In genomic region chr1:109412551-109412950, GRCh38 we compare ENCODE assay signal across 19 cellular contexts. TPM values are rescaled to one million over a fixed set of nuclear protein-coding genes. Genes with fewer than 3 reads are reported as not detected.
DNase-seq lines count a peak whose midpoint lies in the region; ATAC-seq and TF ChIP-seq lines count a peak whose summit lies in the region.
"Had no signal": no experiment of that assay in that cellular context is flagged by ENCODE, and none has a peak within 500 bp of the region (broad histone marks: within the 10 kb centered on the region; RNA-seq: fewer than 3 reads in every experiment).

No MANE protein-coding gene starts in this region.

- no peaks in the 10 kb centered on the region for H3K4me1 ChIP-seq in Peyer's patch
- H3K4me1 ChIP-seq: A549 had no signal

- H3K4me1 Mint-ChIP-seq in activated T-cell treated with anti-CD3 and anti-CD28 coated beads, Interleukin-2, amount 50 U/mL, for 72 hours (ENCODE audit: low read depth): peaks cover 33% of the 10 kb centered on the region
- peaks cover 40% of the 10 kb centered on the region for H3K4me1 Mint-ChIP-seq in activated T-cell treated with anti-CD3 and anti-CD28 coated beads, Interleukin-2, amount 50 U/mL, for 24 hours (ENCODE audit: low read depth)

- no peaks in the 10 kb centered on the region for H3K27me3 ChIP-seq in Peyer's patch

- no peak overlapping the region for H3K4me3 ChIP-seq in Peyer's patch
- H3K4me3 ChIP-seq: A549, GM12878, GM23338 had no signal

- DNase-seq in activated T-cell treated with anti-CD3 and anti-CD28 coated beads, Interleukin-2, amount 50 U/mL, for 72 hours: no peak
- DNase-seq in activated T-cell treated with anti-CD3 and anti-CD28 coated beads, Interleukin-2, amount 50 U/mL, for 24 hours: no peak
- DNase-seq in RPMI7951 (ENCODE audit: low read depth): peak; percentile 48
- DNase-seq in foreskin melanocyte: peak; percentile 95
- DNase-seq in activated CD4-positive, alpha-beta T cell treated with anti-CD3 and anti-CD28 coated beads for 1 hour: no peak
- no peak for DNase-seq in Peyer's patch
- DNase-seq: AML-193; Calu3; CD4-positive, alpha-beta memory T cell; DMS79 treated with DMSO at 0.1 percent for 48 hours; HCEC 1CT had no signal

- no peaks in the 10 kb centered on the region for H3K9me3 Mint-ChIP-seq in activated T-cell treated with anti-CD3 and anti-CD28 coated beads, Interleukin-2, amount 50 U/mL, for 72 hours
- H3K9me3 Mint-ChIP-seq in activated T-cell treated with anti-CD3 and anti-CD28 coated beads, Interleukin-2, amount 50 U/mL, for 24 hours: no peaks in the 10 kb centered on the region
- H3K9me3 Mint-ChIP-seq: CD4-positive, alpha-beta memory T cell; GM23338 had no signal

- H3K9me3 ChIP-seq in Peyer's patch: no peaks in the 10 kb centered on the region
- H3K9me3 ChIP-seq: A549 had no signal

- no peak for ATAC-seq in activated T-cell treated with anti-CD3 and anti-CD28 coated beads, Interleukin-2, amount 50 U/mL, for 72 hours (replicated peaks in 1 of 2)
- ATAC-seq in GM21576 (IDR thresholded peaks at IDR 0.05; ENCODE audit: unreplicated experiment): no peak
- ATAC-seq: A549, GM12878, GM23338 had no signal

- no peak overlapping the region for H3K4me3 Mint-ChIP-seq in activated T-cell treated with anti-CD3 and anti-CD28 coated beads, Interleukin-2, amount 50 U/mL, for 72 hours
- no peak overlapping the region for H3K4me3 Mint-ChIP-seq in activated T-cell treated with anti-CD3 and anti-CD28 coated beads, Interleukin-2, amount 50 U/mL, for 24 hours
- H3K4me3 Mint-ChIP-seq: CD4-positive, alpha-beta memory T cell; GM23338 had no signal

- peaks cover 0 to 94% (median 0%) of the 10 kb centered on the region in 3 donors for H3K36me3 ChIP-seq in Peyer's patch

- no peak overlapping the region for H3K27ac ChIP-seq in Peyer's patch
- H3K27ac ChIP-seq: 22Rv1, A549, C4-2B had no signal

- no peak for TF ChIP-seq CTCF in Peyer's patch (IDR thresholded peaks at IDR 0.05)

- no peak for TF ChIP-seq POLR2A in Peyer's patch (IDR thresholded peaks at IDR 0.05)

- H3K27ac Mint-ChIP-seq in activated T-cell treated with anti-CD3 and anti-CD28 coated beads, Interleukin-2, amount 50 U/mL, for 72 hours: peak overlapping the region; percentile 14
- H3K27ac Mint-ChIP-seq in activated T-cell treated with anti-CD3 and anti-CD28 coated beads, Interleukin-2, amount 50 U/mL, for 24 hours: no peak overlapping the region
- H3K27ac Mint-ChIP-seq: GM23338 had no signal

- peaks cover 24 to 54% of the 10 kb centered on the region in 2 donors for H3K36me3 Mint-ChIP-seq in activated T-cell treated with anti-CD3 and anti-CD28 coated beads, Interleukin-2, amount 50 U/mL, for 72 hours (ENCODE audit: insufficient read depth in 2 of 2)
- peaks cover 99% of the 10 kb centered on the region for H3K36me3 Mint-ChIP-seq in activated T-cell treated with anti-CD3 and anti-CD28 coated beads, Interleukin-2, amount 50 U/mL, for 24 hours (ENCODE audit: low read depth)

- no peaks in the 10 kb centered on the region for H3K27me3 Mint-ChIP-seq in activated T-cell treated with anti-CD3 and anti-CD28 coated beads, Interleukin-2, amount 50 U/mL, for 72 hours (ENCODE audit: low read depth)
- no peaks in the 10 kb centered on the region for H3K27me3 Mint-ChIP-seq in activated T-cell treated with anti-CD3 and anti-CD28 coated beads, Interleukin-2, amount 50 U/mL, for 24 hours
- H3K27me3 Mint-ChIP-seq: CD4-positive, alpha-beta memory T cell had no signal

RNA-seq across cellular contexts. Expression of gene PSMA5, which starts 13.7 kb away (rescaled TPM):
- total RNA-seq in activated T-cell treated with anti-CD3 and anti-CD28 coated beads, Interleukin-2, amount 50 U/mL, for 72 hours: 100 to 1,000 TPM; 169 to 179 TPM
- total RNA-seq in RPMI7951 (2014; rRNA removed; shearing (Covaris generic)): 99.8 and 126 TPM in 2 replicates
- total RNA-seq in Peyer's patch: 10 to 100 TPM; 29.7 to 69.3 (median 50.4) TPM

RNA-seq across cellular contexts. Expression of gene SORT1, which starts 14.8 kb away (rescaled TPM):
- 1 to 10 TPM; 1.4 to 4.8 TPM for total RNA-seq in activated T-cell treated with anti-CD3 and anti-CD28 coated beads, Interleukin-2, amount 50 U/mL, for 72 hours
- 15.4 and 22.5 TPM in 2 replicates for total RNA-seq in RPMI7951 (2014; rRNA removed; shearing (Covaris generic))
- 100 to 1,000 TPM in 2 of 4 donors, 10 to 100 TPM in 2; 24.8 to 124 (median 96.0) TPM for total RNA-seq in Peyer's patch

RNA-seq across cellular contexts. Expression of gene SYPL2, which starts 53.8 kb away (rescaled TPM):
- under 1 TPM; 0.10 to 0.37 TPM for total RNA-seq in activated T-cell treated with anti-CD3 and anti-CD28 coated beads, Interleukin-2, amount 50 U/mL, for 72 hours
- 0.96 and 1.6 TPM in 2 replicates for total RNA-seq in RPMI7951 (2014; rRNA removed; shearing (Covaris generic))
- total RNA-seq in Peyer's patch: under 1 TPM in 1 of 4 donors, not detected in 3; 0.67 TPM
- total RNA-seq: Calu3; CD4-positive, alpha-beta memory T cell; G401; HT-29 had no signal

Comparison
In these comparisons a context has a peak if more than half of its experiments do, and no peak if none do; other contexts are left out.
1. DNase-seq: peak in RPMI7951 (single experiment) and foreskin melanocyte (single experiment); none in activated T-cell treated with anti-CD3 and anti-CD28 coated beads, Interleukin-2, amount 50 U/mL, for 72 hours (0 of 2), activated T-cell treated with anti-CD3 and anti-CD28 coated beads, Interleukin-2, amount 50 U/mL, for 24 hours (single experiment), activated CD4-positive, alpha-beta T cell treated with anti-CD3 and anti-CD28 coated beads for 1 hour (single experiment) and Peyer's patch (0 of 3).